ENCODE assay signal across 8 cellular contexts in genomic region chr1:85275701-85276289, GRCh38. TPM values are rescaled to one million over a fixed set of nuclear protein-coding genes. Genes with fewer than 3 reads are reported as not detected.
A peak's percentile ranks its signal among the peaks of the same experiment; 100 is the strongest.
DNase-seq lines count a peak whose midpoint lies in the region; ATAC-seq and TF ChIP-seq lines count a peak whose summit lies in the region.

No MANE protein-coding gene starts in this region.

- peaks cover 15% of the 10 kb centered on the region for H3K4me1 ChIP-seq in neuron (ENCODE audit: insufficient read depth, low read length)

- H3K36me3 Mint-ChIP-seq in T-cell (peaks cover 16% of the 10 kb centered on the region), endothelial cell (ENCODE audit: low read depth, unreplicated experiment) (peaks cover 9% of the 10 kb centered on the region)

- no peaks in the 10 kb centered on the region for H3K9me3 ChIP-seq in neuron (ENCODE audit: low read length)

- H3K4me1 Mint-ChIP-seq in T-cell = peaks cover 55 to 68% (median 63%) of the 10 kb centered on the region in 3 donors
- H3K4me1 Mint-ChIP-seq in endothelial cell (ENCODE audit: unreplicated experiment) = peaks cover 37% of the 10 kb centered on the region

- CTCF ChIA-PET in T-cell (lab: Charles Lee) = interaction anchor here (0.5 to 4.4 kb wide), 12 partner anchors 14 to 1132 kb away, joined by 3 to 65 read pairs (median 8); partner anchors contain the start of genes C1orf52 (in 2 of the 2) and PRKACB (in 1 of the 2)

- H3K36me3 ChIP-seq in neuron (ENCODE audit: insufficient read depth, low read length) = peaks cover 3% of the 10 kb centered on the region

- H3K27me3 Mint-ChIP-seq in T-cell = no peaks in the 10 kb centered on the region
- peaks cover 11% of the 10 kb centered on the region for H3K27me3 Mint-ChIP-seq in endothelial cell (ENCODE audit: unreplicated experiment)

- H3K4me3 ChIP-seq in neuron (ENCODE audit: low read length) = peak overlapping the region; percentile 75

- peak overlapping the region; percentile 3 for H2AFZ ChIP-seq in neuron (ENCODE audit: low read depth, low read length)

- POLR2A ChIA-PET in T-cell (lab: Charles Lee) = interaction anchor here (0.5 to 2.4 kb wide), 14 partner anchors 12 to 1806 kb away, joined by 3 to 24 read pairs (median 4); partner anchors contain the start of genes C1orf52 (in 2 of the 2), GNG5 (in 1 of the 2), SPATA1 (in 1 of the 2) and SYDE2 (in 1 of the 2)

- H3K9me3 Mint-ChIP-seq in T-cell = no peaks in the 10 kb centered on the region
- H3K9me3 Mint-ChIP-seq in endothelial cell (ENCODE audit: unreplicated experiment) = no peaks in the 10 kb centered on the region

- TF ChIP-seq CTCF in endothelial cell (IDR thresholded peaks at IDR 0.05; ENCODE audit: unreplicated experiment) = no peak

- no peaks in the 10 kb centered on the region for H3K27me3 ChIP-seq in neuron (ENCODE audit: insufficient read depth, low read length)

- H3K4me3 Mint-ChIP-seq in T-cell (peak overlapping the region; percentile 83 to 88 (median 86)), endothelial cell (ENCODE audit: unreplicated experiment) (peak overlapping the region; percentile 93)

- peak overlapping the region; percentile 86 to 94 for H3K27ac Mint-ChIP-seq in T-cell
- peak overlapping the region; percentile 94 for H3K27ac Mint-ChIP-seq in endothelial cell (ENCODE audit: unreplicated experiment)

- peak; percentile 15 for ATAC-seq in GM21825 (IDR thresholded peaks at IDR 0.05; ENCODE audit: unreplicated experiment)
- ATAC-seq in T-cell (replicated peaks in 1 of 4) = no peak
- no peak for ATAC-seq in GM21390 (IDR thresholded peaks at IDR 0.05; ENCODE audit: unreplicated experiment)
- no peak for ATAC-seq in HG02938 (IDR thresholded peaks at IDR 0.05; ENCODE audit: unreplicated experiment)

- DNase-seq in CD1c-positive myeloid dendritic cell (ENCODE audit: extremely low spot score) (peak; percentile 89), T-cell (peak in 23 of 34 experiments; percentile 3 to 38 (median 18)), endothelial cell (ENCODE audit: low spot score) (no peak), HuH-7.5 (ENCODE audit: low spot score) (no peak)

RNA-seq across cellular contexts. Expression of gene BCL10, which starts 0.6 kb away (rescaled TPM):
- 10 to 100 TPM; 25.8 to 40.0 (median 28.0) TPM for total RNA-seq in T-cell
- 33.6 TPM for total RNA-seq in endothelial cell (ENCODE audit: unreplicated experiment)

RNA-seq across cellular contexts. Expression of gene C1orf52, which starts 16.3 kb away (rescaled TPM):
- 10 to 100 TPM; 29.8 to 48.6 (median 39.3) TPM for total RNA-seq in T-cell
- 37.7 TPM for total RNA-seq in endothelial cell (ENCODE audit: unreplicated experiment)

Comparison
In these comparisons a context has a peak if more than half of its experiments do, and no peak if none do; other contexts are left out.
1. DNase-seq: peak in CD1c-positive myeloid dendritic cell (single experiment) and T-cell (23 of 34); none in endothelial cell (single experiment) and HuH-7.5 (single experiment).